ENCODE assay signal across 1 cellular context in the genomic region with DNA sequence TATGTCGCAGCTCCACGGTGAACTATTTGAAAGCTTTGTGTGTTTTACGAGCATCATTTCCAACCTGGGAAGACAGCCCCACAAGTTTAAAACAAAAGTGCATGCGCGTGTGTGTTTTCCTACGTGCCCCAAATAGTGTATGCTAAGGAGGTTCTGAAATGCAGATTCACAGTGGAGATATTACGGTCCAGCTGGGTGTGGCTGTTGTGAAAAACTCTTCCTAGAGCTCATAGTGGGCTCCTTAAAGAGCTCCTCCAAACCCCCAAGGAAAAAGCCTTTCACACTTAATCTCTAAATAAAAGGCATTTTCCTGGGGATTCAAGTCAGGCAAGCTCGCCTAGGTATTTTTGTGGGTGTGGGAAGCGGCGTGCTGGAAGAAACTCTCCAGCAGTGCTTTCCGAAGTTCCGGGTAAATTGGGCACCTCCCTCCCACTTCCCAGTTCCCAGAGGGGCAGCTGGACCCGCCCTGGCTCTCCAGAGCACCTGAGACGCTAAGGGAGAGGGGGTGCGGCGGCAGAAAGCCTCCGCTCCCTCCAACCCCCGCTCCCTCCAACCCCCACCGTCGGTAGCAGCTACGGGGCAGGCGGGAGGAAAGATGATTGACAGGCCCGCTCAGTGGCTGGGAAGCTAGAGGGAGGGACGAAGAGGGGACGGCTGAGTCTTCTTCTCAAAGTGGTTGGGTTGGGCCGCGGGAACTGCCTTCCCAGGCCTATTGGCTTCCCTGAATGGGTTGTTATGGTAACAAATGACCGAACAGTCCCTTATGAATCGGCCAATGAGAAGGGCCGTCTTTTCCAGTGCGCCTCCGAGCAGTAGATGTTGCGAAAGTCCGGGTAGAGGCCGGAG.
TF ChIP-seq lines count a peak whose summit lies in the region.

No MANE protein-coding gene starts in this region.

TF ChIP-seq in HCT116, 20 proteins besides CTCF, POLR2A, EP300 and RAD21 (continued from another document):
- TF ChIP-seq ELF1 (IDR thresholded peaks at IDR 0.05; ENCODE audit: borderline replicate concordance, low read depth), result peak; percentile 61
- TF ChIP-seq REST (IDR thresholded peaks at IDR 0.05; ENCODE audit: low read depth), result no peak
- TF ChIP-seq CBX3 (IDR thresholded peaks at IDR 0.05; ENCODE audit: low read depth), result peak; percentile 49; the same call in 1 of the 2 replicates
- TF ChIP-seq YY1 (IDR thresholded peaks at IDR 0.05; ENCODE audit: extremely low read depth, insufficient replicate concordance, low read depth, low read length), result peak; percentile 40
- TF ChIP-seq SIN3A (IDR thresholded peaks at IDR 0.05; ENCODE audit: low read depth), result peak; percentile 73; the same call in 1 of the 2 replicates
- TF ChIP-seq POLR2AphosphoS5 (IDR thresholded peaks at IDR 0.05; ENCODE audit: low read depth, low read length), result peak; percentile 88
- TF ChIP-seq, protein P1, sequence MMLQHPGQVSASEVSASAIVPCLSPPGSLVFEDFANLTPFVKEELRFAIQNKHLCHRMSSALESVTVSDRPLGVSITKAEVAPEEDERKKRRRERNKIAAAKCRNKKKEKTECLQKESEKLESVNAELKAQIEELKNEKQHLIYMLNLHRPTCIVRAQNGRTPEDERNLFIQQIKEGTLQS (IDR thresholded peaks at IDR 0.05), result no peak
- TF ChIP-seq SRF (IDR thresholded peaks at IDR 0.05; ENCODE audit: low read depth), result peak; percentile 45; the same call in 1 of the 2 replicates
- TF ChIP-seq EZH2 (IDR thresholded peaks at IDR 0.05), result no peak
- peak; percentile 67 for TF ChIP-seq EGR1 (IDR thresholded peaks at IDR 0.05; ENCODE audit: low read depth)
- TF ChIP-seq JUND (IDR thresholded peaks at IDR 0.05), result 0 out of 2 replicates have a peak, but pooled peaks have one; percentile 12
- TF ChIP-seq SP1 (IDR thresholded peaks at IDR 0.05; ENCODE audit: low read depth), result peak; percentile 96
TF ChIP-seq in HCT116: peak in this region for 11.
